In the genomic region with DNA sequence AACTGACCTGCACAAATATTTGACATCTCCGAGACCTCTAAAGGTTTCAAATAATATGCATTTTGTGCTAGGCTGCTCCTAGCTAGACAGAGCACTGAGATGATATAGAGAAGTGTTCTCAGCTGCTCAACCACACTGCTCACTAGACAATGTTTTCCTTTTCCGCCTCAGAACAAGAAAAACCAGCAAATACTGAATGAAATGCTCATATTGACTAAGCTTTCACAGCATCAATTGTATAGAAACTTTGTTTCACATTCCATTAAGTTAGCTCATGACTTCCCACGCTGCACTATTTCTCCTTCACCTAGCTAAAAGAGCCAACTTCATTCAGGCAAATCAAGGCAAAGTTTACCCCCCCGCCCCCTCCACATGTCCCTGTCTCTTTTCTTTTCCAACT, we compare ENCODE assay signal across 11 cellular contexts. TPM values are rescaled to one million over a fixed set of nuclear protein-coding genes. Genes with fewer than 3 reads are reported as not detected.
DNase-seq lines count a peak whose midpoint lies in the region; ATAC-seq and TF ChIP-seq lines count a peak whose summit lies in the region.
"Had no signal": no experiment of that assay in that cellular context is flagged by ENCODE, and none has a peak within 500 bp of the region (broad histone marks: within the 10 kb centered on the region; RNA-seq: fewer than 3 reads in every experiment).

No MANE protein-coding gene starts in this region.

- H3K27me3 ChIP-seq in right cardiac atrium (ENCODE audit: control insufficient read depth, insufficient read depth) (no peaks in the 10 kb centered on the region), rectal smooth muscle tissue (ENCODE audit: control insufficient read depth, insufficient read depth, low read length) (no peaks in the 10 kb centered on the region)

- H3K9ac ChIP-seq in rectal smooth muscle tissue (ENCODE audit: low read length): no peak overlapping the region

- no peak overlapping the region for H3K27ac ChIP-seq in right cardiac atrium (ENCODE audit: low read length)
- no peak overlapping the region for H3K27ac ChIP-seq in rectal smooth muscle tissue (ENCODE audit: low read depth, low read length)

- no peaks in the 10 kb centered on the region for H3K4me1 ChIP-seq in right cardiac atrium (ENCODE audit: control insufficient read depth, insufficient read depth, low read length)
- H3K4me1 ChIP-seq in rectal smooth muscle tissue (ENCODE audit: control insufficient read depth, insufficient read depth, low read length): no peaks in the 10 kb centered on the region
- H3K4me1 ChIP-seq: Caco-2 had no signal

- H3K36me3 ChIP-seq in rectal smooth muscle tissue (ENCODE audit: control insufficient read depth, insufficient read depth, low read length): no peaks in the 10 kb centered on the region

- no peak for ATAC-seq in right cardiac atrium
- ATAC-seq: natural killer cell treated with Interleukin-12 subunit alpha and Interleukin-12 subunit beta and Interleukin-15 and Interleukin-18, amount 100 ng/mL, for 72 hours had no signal

- no peak overlapping the region for H3K4me3 ChIP-seq in GM12865 (ENCODE audit: low read depth, low read length)
- H3K4me3 ChIP-seq in right cardiac atrium (ENCODE audit: low read length): peak overlapping the region; percentile 41
- H3K4me3 ChIP-seq in rectal smooth muscle tissue (ENCODE audit: low read length): peak overlapping the region; percentile 25

- 24% methylated on average over 4 of the region's 4 CpGs for WGBS in right cardiac atrium

- no peak for TF ChIP-seq CTCF in GM12865 (IDR thresholded peaks at IDR 0.05; ENCODE audit: insufficient read depth, low read depth, low read length, missing control alignments)

- H3K9me3 ChIP-seq in right cardiac atrium (ENCODE audit: control insufficient read depth, low read length): no peaks in the 10 kb centered on the region
- H3K9me3 ChIP-seq: Caco-2 had no signal

- intact Hi-C loops in right cardiac atrium (cut with DNase I): loop anchor here (5.0 to 10.0 kb wide), 4 partner anchors 85 to 147 kb away; no protein-coding TSS in a partner anchor

- DNase-seq in GM12865 (ENCODE audit: low read depth): peak; percentile 3
- peak; percentile 52 for DNase-seq in astrocyte of the hippocampus (ENCODE audit: low read depth, low spot score)
- DNase-seq in right cardiac atrium: no peak
- DNase-seq in hepatic stellate cell (ENCODE audit: low spot score): no peak
- no peak for DNase-seq in NCI-H82 treated with DMSO at 0.1 percent for 48 hours (lab: John Stamatoyannopoulos, UW; ENCODE audit: unreplicated experiment)
- DNase-seq in superior temporal gyrus (ENCODE audit: extremely low spot score): no peak
- no peak for DNase-seq in HUDEP-2 (lab: John Stamatoyannopoulos, UW; ENCODE audit: unreplicated experiment in 76 of 76)
- DNase-seq: Caco-2; effector CD4-positive, alpha-beta T cell had no signal

RNA-seq across cellular contexts. Expression of a gene that starts 0.7 kb away (rescaled TPM):
- total RNA-seq in right cardiac atrium: 1 to 10 TPM; 1.2 to 1.8 (median 1.6) TPM
- 0.86 TPM for polyA plus RNA-seq in right cardiac atrium
- total RNA-seq: Caco-2; natural killer cell treated with Interleukin-12 subunit alpha and Interleukin-12 subunit beta and Interleukin-15 and Interleukin-18, amount 100 ng/mL, for 72 hours had no signal

Comparison
In these comparisons a context has a peak if more than half of its experiments do, and no peak if none do; other contexts are left out.
1. DNase-seq: peak in GM12865 (single experiment) and astrocyte of the hippocampus (single experiment); none in right cardiac atrium (0 of 3), hepatic stellate cell (single experiment), NCI-H82 treated with DMSO at 0.1 percent for 48 hours (single experiment), superior temporal gyrus (single experiment) and HUDEP-2 (0 of 76).